ENCODE assay signal across 10 cellular contexts in the genomic region with DNA sequence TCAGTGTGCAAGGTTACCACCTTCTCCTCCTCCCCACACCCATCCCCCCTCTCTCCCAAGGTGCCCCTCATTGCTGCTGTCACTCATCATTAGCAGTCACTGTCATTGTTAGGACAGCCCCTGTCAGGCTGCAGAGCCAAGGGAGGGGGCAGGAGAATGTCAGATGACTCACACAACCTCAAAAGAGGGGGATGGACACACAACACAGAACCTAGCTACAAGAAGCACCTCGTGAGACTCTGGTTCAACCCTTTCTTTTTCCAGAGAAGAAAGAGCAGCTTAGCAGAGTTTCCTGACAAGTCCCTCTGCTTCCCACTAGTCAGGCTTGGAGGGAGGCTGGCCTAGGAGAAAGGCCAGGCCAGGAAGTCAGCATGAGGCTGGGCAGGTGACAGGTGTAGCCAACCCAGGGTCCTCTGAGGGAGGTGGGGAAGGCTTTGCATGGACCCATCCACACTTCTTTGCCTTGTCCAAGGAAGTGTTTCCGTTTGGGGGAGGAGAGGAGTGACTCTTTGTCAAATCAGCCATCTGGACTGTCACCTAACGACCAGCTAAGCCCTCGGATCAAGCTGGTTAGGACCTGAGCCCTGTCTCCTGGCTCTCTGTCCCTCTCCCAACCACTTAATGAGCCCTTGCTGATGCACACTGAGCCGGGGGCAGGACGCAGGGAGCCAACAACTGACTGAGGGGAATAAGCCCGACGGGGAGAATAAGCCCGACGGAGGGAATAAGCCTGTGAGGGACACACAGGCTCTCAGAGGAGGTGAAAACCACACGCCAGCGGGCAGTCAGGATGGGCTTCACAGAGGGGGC. TPM values are rescaled to one million over a fixed set of nuclear protein-coding genes. Genes with fewer than 3 reads are reported as not detected.
DNase-seq lines count a peak whose midpoint lies in the region; ATAC-seq and TF ChIP-seq lines count a peak whose summit lies in the region.
"Had no signal": no experiment of that assay in that cellular context is flagged by ENCODE, and none has a peak within 500 bp of the region (broad histone marks: within the 10 kb centered on the region; RNA-seq: fewer than 3 reads in every experiment).

No MANE protein-coding gene starts in this region.

- WGBS in lower leg skin, 2 donors = 66 to 75% methylated on average over 12 of the region's 12 CpGs

- intact Hi-C loops in lower leg skin (cut with DNase I; ENCODE audit: low total_unique reads) = no loop called here

- no peak for TF ChIP-seq CTCF in lower leg skin (IDR thresholded peaks at IDR 0.05)

- peak overlapping the region; percentile 14 for H3K4me3 Mint-ChIP-seq in activated naive CD8-positive, alpha-beta T cell treated with anti-CD3 and anti-CD28 coated beads, Interleukin-2, amount 50 U/mL, for 24 hours

- peak overlapping the region; percentile 57 for H3K27ac Mint-ChIP-seq in activated naive CD8-positive, alpha-beta T cell treated with anti-CD3 and anti-CD28 coated beads, Interleukin-2, amount 50 U/mL, for 24 hours

- DNase-seq in activated CD4-positive, CD25-positive, alpha-beta regulatory T cell (lab: John Stamatoyannopoulos, UW) = no peak
- DNase-seq in NCI-H82 treated with DMSO at 0.1 percent for 48 hours (lab: John Stamatoyannopoulos, UW; ENCODE audit: unreplicated experiment) (peak; percentile 91), renal cortical epithelial cell (ENCODE audit: low read depth) (peak; percentile 19), NCI-H446 treated with DMSO at 0.1 percent for 48 hours (lab: John Stamatoyannopoulos, UW) (no peak), lower leg skin (ENCODE audit: low spot score in 2 of 2) (no peak), HuH-7 (ENCODE audit: low spot score) (no peak)
- peak; percentile 62 for DNase-seq in activated naive CD8-positive, alpha-beta T cell treated with anti-CD3 and anti-CD28 coated beads, Interleukin-2, amount 50 U/mL, for 24 hours
- DNase-seq: amygdala, uterus had no signal

- H3K4me1 Mint-ChIP-seq in activated naive CD8-positive, alpha-beta T cell treated with anti-CD3 and anti-CD28 coated beads, Interleukin-2, amount 50 U/mL, for 24 hours = peaks cover 60% of the 10 kb centered on the region

- H3K9me3 Mint-ChIP-seq in activated naive CD8-positive, alpha-beta T cell treated with anti-CD3 and anti-CD28 coated beads, Interleukin-2, amount 50 U/mL, for 24 hours = no peaks in the 10 kb centered on the region

- ATAC-seq in activated CD4-positive, CD25-positive, alpha-beta regulatory T cell treated with anti-CD3 and anti-CD28 coated beads, Interleukin-2, amount 50 U/mL, for 24 hours = peak; percentile 86 to 92
- peak; percentile 96 for ATAC-seq in activated naive CD8-positive, alpha-beta T cell treated with anti-CD3 and anti-CD28 coated beads, Interleukin-2, amount 50 U/mL, for 24 hours

- peaks cover 18% of the 10 kb centered on the region for H3K36me3 Mint-ChIP-seq in activated naive CD8-positive, alpha-beta T cell treated with anti-CD3 and anti-CD28 coated beads, Interleukin-2, amount 50 U/mL, for 24 hours (ENCODE audit: low read depth)

- no peak overlapping the region for H3K4me3 ChIP-seq in lower leg skin (ENCODE audit: low read depth, poor library complexity, severe bottlenecking)
- H3K4me3 ChIP-seq: uterus had no signal

- no peaks in the 10 kb centered on the region for H3K27me3 Mint-ChIP-seq in activated naive CD8-positive, alpha-beta T cell treated with anti-CD3 and anti-CD28 coated beads, Interleukin-2, amount 50 U/mL, for 24 hours

- no peak for TF ChIP-seq POLR2A in lower leg skin (IDR thresholded peaks at IDR 0.05)

RNA-seq across cellular contexts. Expression of a gene that starts 18.3 kb away (rescaled TPM):
- 0.17 and 0.80 TPM in 2 replicates for total RNA-seq in renal cortical epithelial cell
- total RNA-seq in lower leg skin = 1 to 10 TPM in 2 of 4 donors, under 1 TPM in 2; 0.39 to 8.4 (median 1.3) TPM

RNA-seq across cellular contexts. Expression of a gene that starts 49.4 kb away (rescaled TPM):
- not detected in 2 replicates for total RNA-seq in renal cortical epithelial cell
- total RNA-seq in lower leg skin = 1 to 10 TPM in 3 of 4 donors, under 1 TPM in 1; 0.99 to 2.1 (median 1.9) TPM

Comparison
In these comparisons a context has a peak if more than half of its experiments do, and no peak if none do; other contexts are left out.
1. DNase-seq: peak in NCI-H82 treated with DMSO at 0.1 percent for 48 hours (single experiment), activated naive CD8-positive, alpha-beta T cell treated with anti-CD3 and anti-CD28 coated beads, Interleukin-2, amount 50 U/mL, for 24 hours (single experiment) and renal cortical epithelial cell (single experiment); none in activated CD4-positive, CD25-positive, alpha-beta regulatory T cell (0 of 4), NCI-H446 treated with DMSO at 0.1 percent for 48 hours (single experiment), lower leg skin (0 of 2) and HuH-7 (single experiment).